17 cellular contexts compared by ENCODE assay signal in the genomic region with DNA sequence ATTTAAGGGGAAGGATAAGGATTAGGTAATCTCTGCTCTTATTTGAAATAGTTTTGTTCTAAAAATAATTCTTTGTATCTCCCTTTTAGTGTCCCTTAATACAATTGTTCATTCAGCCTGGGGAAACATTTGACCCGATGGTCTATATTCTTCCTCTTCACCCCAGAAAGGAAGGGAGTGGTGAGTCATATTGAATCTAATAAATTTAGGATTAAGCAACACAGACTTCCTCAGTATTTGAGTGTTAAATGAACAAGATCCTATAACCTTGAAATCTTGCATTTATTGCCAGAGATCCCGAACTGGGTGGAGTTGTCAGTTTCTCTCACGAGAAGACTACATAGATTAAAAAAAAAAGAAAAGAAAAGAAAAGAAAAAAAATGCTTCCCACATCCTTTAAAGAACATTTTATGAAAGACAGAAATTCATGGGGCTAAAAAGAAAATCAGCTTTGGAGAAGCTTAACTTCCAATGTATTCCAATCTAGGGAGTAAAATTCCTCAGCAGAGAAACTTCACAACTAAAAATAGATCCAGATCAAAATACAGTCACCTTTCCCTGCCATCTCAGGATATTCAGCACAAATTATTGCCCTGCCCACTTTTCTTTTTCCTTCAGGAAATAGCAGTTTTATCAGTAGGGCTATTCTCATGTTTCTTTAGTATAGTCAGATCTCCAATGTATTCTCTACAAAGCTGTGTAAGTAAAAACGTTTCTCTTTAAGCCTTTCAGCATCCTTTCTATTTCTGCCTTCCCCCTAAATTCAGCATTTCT.
A peak's percentile ranks its signal among the peaks of the same experiment; 100 is the strongest.
DNase-seq lines count a peak whose midpoint lies in the region; ATAC-seq and TF ChIP-seq lines count a peak whose summit lies in the region.
"Had no signal": no experiment of that assay in that cellular context is flagged by ENCODE, and none has a peak within 500 bp of the region (broad histone marks: within the 10 kb centered on the region; RNA-seq: fewer than 3 reads in every experiment).

No MANE protein-coding gene starts in this region.

- no peak overlapping the region for H3K27ac ChIP-seq in gastrocnemius medialis
- H3K27ac ChIP-seq: esophagus muscularis mucosa, sigmoid colon had no signal

- H3K4me1 ChIP-seq in skeletal muscle satellite cell (ENCODE audit: control insufficient read depth, insufficient read depth, low read length) (peaks cover 36% of the 10 kb centered on the region), gastrocnemius medialis (no peaks in the 10 kb centered on the region)
- H3K4me1 ChIP-seq: sigmoid colon had no signal

- in situ Hi-C loops in gastrocnemius medialis (cut with MboI; ENCODE audit: low sequenced_read_pairs in 4 of 4), result no loop called here

- no peak for TF ChIP-seq CTCF in HFF-Myc (IDR thresholded peaks at IDR 0.05; ENCODE audit: low read depth, low read length, missing control alignments)
- TF ChIP-seq CTCF in gastrocnemius medialis (IDR thresholded peaks at IDR 0.05 in 4 of 5, conservative IDR thresholded peaks at IDR 0.05 in 1 of 5), result no peak

- intact Hi-C loops in gastrocnemius medialis (cut with DNase I; ENCODE audit: low total_unique reads), result no loop called here

- no peak overlapping the region for H3K4me3 ChIP-seq in HFF-Myc (replicated peaks; ENCODE audit: low read depth, low read length)
- no peak overlapping the region for H3K4me3 ChIP-seq in skeletal muscle satellite cell (ENCODE audit: low read length)
- H3K4me3 ChIP-seq in gastrocnemius medialis, result no peak overlapping the region
- H3K4me3 ChIP-seq: esophagus muscularis mucosa, GM12878, HAP-1, sigmoid colon, tibial nerve had no signal

- peak overlapping the region; percentile 27 for H3K4me2 ChIP-seq in skeletal muscle satellite cell (ENCODE audit: low read length)

- TF ChIP-seq POLR2A in gastrocnemius medialis (IDR thresholded peaks at IDR 0.05), result no peak

- H3K36me3 ChIP-seq in skeletal muscle satellite cell (ENCODE audit: insufficient read depth, low read length), result no peaks in the 10 kb centered on the region
- H3K36me3 ChIP-seq in gastrocnemius medialis, result no peaks in the 10 kb centered on the region
- H3K36me3 ChIP-seq: esophagus muscularis mucosa, HAP-1, sigmoid colon, tibial nerve had no signal

- no peak overlapping the region for H3K9ac ChIP-seq in skeletal muscle satellite cell (ENCODE audit: low read depth, low read length)

- ATAC-seq in gastrocnemius medialis, result no peak
- ATAC-seq: activated CD8-positive, alpha-beta T cell treated with anti-CD3 and anti-CD28 coated beads for 36 hours; GM12878 had no signal

- H3K27me3 ChIP-seq in skeletal muscle satellite cell (ENCODE audit: control insufficient read depth, insufficient read depth, low read length), result peaks cover 19% of the 10 kb centered on the region
- H3K27me3 ChIP-seq in gastrocnemius medialis, result no peaks in the 10 kb centered on the region
- H3K27me3 ChIP-seq: esophagus muscularis mucosa, sigmoid colon, tibial nerve had no signal

- DNase-seq in HFF-Myc (ENCODE audit: extremely low read depth, low read depth) (peak; percentile 39), RPMI7951 (ENCODE audit: low read depth) (peak; percentile 24), fibroblast of peridontal ligament (ENCODE audit: extremely low read depth) (peak; percentile 9), NCI-H526 treated with DMSO at 0.1 percent for 48 hours (lab: John Stamatoyannopoulos, UW) (no peak), hepatic stellate cell (ENCODE audit: low spot score) (no peak), gastrocnemius medialis (no peak)
- no peak for DNase-seq in activated T-cell treated with anti-CD3 and anti-CD28 coated beads, Interleukin-2, amount 50 U/mL, for 48 hours
- DNase-seq: activated CD8-positive, alpha-beta T cell treated with anti-CD3 and anti-CD28 coated beads for 36 hours; activated naive CD4-positive, alpha-beta T cell treated with Interleukin-2 at 50 U/mL for 16 hours; NCI-H2081; OCI-M1; sigmoid colon had no signal

- H3K9me3 ChIP-seq in skeletal muscle satellite cell (replicated peaks; ENCODE audit: low read length) (no peaks in the 10 kb centered on the region), gastrocnemius medialis (no peaks in the 10 kb centered on the region)
- H3K9me3 ChIP-seq: esophagus muscularis mucosa, HAP-1, sigmoid colon, tibial nerve had no signal

Comparison
In these comparisons a context has a peak if more than half of its experiments do, and no peak if none do; other contexts are left out.
1. DNase-seq: peak in HFF-Myc (single experiment), RPMI7951 (single experiment) and fibroblast of peridontal ligament (single experiment); none in NCI-H526 treated with DMSO at 0.1 percent for 48 hours (single experiment), hepatic stellate cell (single experiment), activated T-cell treated with anti-CD3 and anti-CD28 coated beads, Interleukin-2, amount 50 U/mL, for 48 hours (0 of 2) and gastrocnemius medialis (0 of 2).